ENCODE assay signal across 13 cellular contexts in the genomic region with DNA sequence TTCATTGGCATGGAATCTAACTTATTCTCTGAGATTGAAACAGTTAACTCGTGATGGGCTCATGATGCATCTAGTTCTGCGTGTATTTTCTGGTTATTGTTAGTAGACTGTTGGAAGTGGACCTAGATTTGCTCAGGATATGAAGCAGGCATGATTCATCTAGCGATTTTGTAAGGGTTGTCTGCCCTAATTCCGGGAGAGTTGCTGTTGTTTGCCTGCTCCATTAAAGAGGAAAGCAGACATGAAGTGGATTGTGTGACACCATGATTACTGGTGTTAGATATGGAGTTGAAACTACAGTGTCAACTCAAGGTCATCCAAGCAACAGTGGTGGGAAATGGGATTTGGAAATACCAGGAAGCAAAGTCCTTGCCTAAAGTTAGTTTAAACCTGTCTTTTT. TPM values are rescaled to one million over a fixed set of nuclear protein-coding genes. Genes with fewer than 3 reads are reported as not detected.
DNase-seq lines count a peak whose midpoint lies in the region; ATAC-seq and TF ChIP-seq lines count a peak whose summit lies in the region.
"Had no signal": no experiment of that assay in that cellular context is flagged by ENCODE, and none has a peak within 500 bp of the region (broad histone marks: within the 10 kb centered on the region; RNA-seq: fewer than 3 reads in every experiment).

No MANE protein-coding gene starts in this region.

- H3K9me3 Mint-ChIP-seq in chondrocyte (ENCODE audit: low read depth) (no peaks in the 10 kb centered on the region), mesothelial cell of epicardium (no peaks in the 10 kb centered on the region)
- H3K9me3 Mint-ChIP-seq: stimulated activated naive CD8-positive, alpha-beta T cell treated with anti-CD3 and anti-CD28 coated beads, Interleukin-15, Interleukin-2, amounts not matched to agents 100 ng/mL and 50 ng/mL, for 24 hours had no signal

- TF ChIP-seq CTCF in chondrocyte (IDR thresholded peaks at IDR 0.05) = no peak
- no peak for TF ChIP-seq CTCF in mesothelial cell of epicardium (IDR thresholded peaks at IDR 0.05; ENCODE audit: unreplicated experiment)

- no peak for ATAC-seq in GM18870 (IDR thresholded peaks at IDR 0.05; ENCODE audit: unreplicated experiment)
- no peak for ATAC-seq in HG03175 (IDR thresholded peaks at IDR 0.05; ENCODE audit: unreplicated experiment)
- no peak for ATAC-seq in HG03280 (IDR thresholded peaks at IDR 0.05; ENCODE audit: unreplicated experiment)
- ATAC-seq: left lobe of liver had no signal

- H3K4me3 Mint-ChIP-seq in chondrocyte (ENCODE audit: unreplicated experiment) = no peak overlapping the region
- no peak overlapping the region for H3K4me3 Mint-ChIP-seq in mesothelial cell of epicardium
- H3K4me3 Mint-ChIP-seq: stimulated activated naive CD8-positive, alpha-beta T cell treated with anti-CD3 and anti-CD28 coated beads, Interleukin-15, Interleukin-2, amounts not matched to agents 100 ng/mL and 50 ng/mL, for 24 hours had no signal

- H3K27me3 Mint-ChIP-seq in chondrocyte (ENCODE audit: low read depth) (no peaks in the 10 kb centered on the region), mesothelial cell of epicardium (ENCODE audit: low read depth) (no peaks in the 10 kb centered on the region)
- H3K27me3 Mint-ChIP-seq: stimulated activated naive CD8-positive, alpha-beta T cell treated with anti-CD3 and anti-CD28 coated beads, Interleukin-15, Interleukin-2, amounts not matched to agents 100 ng/mL and 50 ng/mL, for 24 hours had no signal

- peak overlapping the region; percentile 30 for H3K27ac Mint-ChIP-seq in chondrocyte (ENCODE audit: unreplicated experiment)
- H3K27ac Mint-ChIP-seq in mesothelial cell of epicardium = peak overlapping the region; percentile 18
- H3K27ac Mint-ChIP-seq: stimulated activated naive CD8-positive, alpha-beta T cell treated with anti-CD3 and anti-CD28 coated beads, Interleukin-15, Interleukin-2, amounts not matched to agents 100 ng/mL and 50 ng/mL, for 24 hours had no signal

- DNase-seq in DMS53 (lab: John Stamatoyannopoulos, UW) = peak; percentile 83
- DNase-seq in MV-4-11 (lab: John Stamatoyannopoulos, UW) = peak; percentile 35
- DNase-seq in chondrocyte (ENCODE audit: low spot score) = no peak
- DNase-seq in mesothelial cell of epicardium (ENCODE audit: low spot score in 2 of 2, unreplicated experiment in 2 of 2) = no peak
- no peak for DNase-seq in DMS79 (lab: John Stamatoyannopoulos, UW)
- DNase-seq: colonic mucosa; NCI-H1105 treated with DMSO at 0.1 percent for 48 hours; stimulated activated CD4-positive, alpha-beta T cell treated with anti-CD3 and anti-CD28 coated beads, Interleukin-12 subunit alpha, Interleukin-12 subunit beta, amount 100 ng/mL, for 4 hours had no signal

- H3K36me3 Mint-ChIP-seq in chondrocyte (ENCODE audit: low read depth) (no peaks in the 10 kb centered on the region), mesothelial cell of epicardium (no peaks in the 10 kb centered on the region)

- H3K4me1 Mint-ChIP-seq in chondrocyte (ENCODE audit: low read depth) = peaks cover 24% of the 10 kb centered on the region
- peaks cover 1% of the 10 kb centered on the region for H3K4me1 Mint-ChIP-seq in mesothelial cell of epicardium

RNA-seq across cellular contexts. Expression of a gene that starts 41.0 kb away (rescaled TPM):
- total RNA-seq in chondrocyte (46.4 to 61.7 TPM (median 60.8 TPM) in 3 replicates), mesothelial cell of epicardium (221 to 224 TPM (median 223 TPM) in 3 replicates)

Comparison
In these comparisons a context has a peak if more than half of its experiments do, and no peak if none do; other contexts are left out.
1. DNase-seq: peak in DMS53 (single experiment) and MV-4-11 (single experiment); none in chondrocyte (single experiment), mesothelial cell of epicardium (0 of 2) and DMS79 (single experiment).